Comparison of ENCODE assay signal across 2 cellular contexts in the genomic region with DNA sequence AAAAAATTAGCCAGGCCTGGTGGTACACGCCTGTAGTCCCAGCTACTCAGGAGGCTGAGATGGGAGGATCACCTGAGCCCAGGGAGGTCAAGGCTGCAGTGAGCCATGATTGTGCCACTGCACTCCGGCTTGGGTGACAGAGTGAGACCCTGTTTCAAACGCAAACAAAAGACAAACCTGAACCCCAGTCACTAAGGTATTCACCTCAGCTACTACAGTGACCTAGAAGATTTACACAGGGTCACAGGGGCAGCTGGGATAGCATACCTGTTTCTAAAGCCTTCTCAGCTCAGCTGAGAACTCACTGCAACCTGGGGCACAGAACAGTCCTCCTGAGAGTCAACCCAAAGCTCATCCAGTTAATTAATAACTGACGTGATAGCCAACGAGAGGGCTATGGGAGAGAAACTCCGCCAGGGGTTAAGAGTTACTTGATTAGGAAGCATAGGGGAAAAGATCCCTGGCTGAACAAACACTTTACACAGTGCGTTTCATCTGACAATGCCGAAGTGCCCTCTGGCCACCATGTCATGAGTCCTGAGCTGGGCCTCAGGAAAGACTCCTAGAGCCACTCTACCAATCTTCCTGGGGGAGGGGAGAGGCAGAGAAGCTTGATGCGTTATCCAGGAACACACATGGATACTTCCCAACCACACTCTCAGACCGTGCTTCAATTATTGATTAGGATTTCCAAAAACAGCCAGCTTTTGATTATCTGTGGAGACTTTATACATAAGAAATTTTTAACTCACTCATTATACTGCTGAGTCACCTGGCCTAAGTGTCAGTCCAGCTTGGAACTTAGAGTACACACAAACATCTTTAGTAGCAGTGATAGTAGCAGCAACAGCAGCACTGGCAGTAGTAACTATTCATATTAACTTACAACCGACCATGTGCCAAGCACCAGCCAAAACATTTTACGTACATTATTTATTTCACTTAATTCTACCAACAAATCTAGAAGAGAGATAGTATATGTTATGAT.
TF ChIP-seq lines count a peak whose summit lies in the region.

No MANE protein-coding gene starts in this region.

TF ChIP-seq in IMR-90, 13 proteins besides CTCF, POLR2A, EP300 and RAD21:
- TF ChIP-seq NFE2L2 (IDR thresholded peaks at IDR 0.05; ENCODE audit: low read depth, low read length) (peak; percentile 76), RFX5 (IDR thresholded peaks at IDR 0.05; ENCODE audit: low read depth, low read length) (no peak)

TF ChIP-seq in endothelial cell of umbilical vein, 7 proteins besides CTCF, POLR2A, EP300 and RAD21:
- TF ChIP-seq FOS (IDR thresholded peaks at IDR 0.05; ENCODE audit: borderline replicate concordance, insufficient read depth, low read length) (peak; percentile 6), POLR2AphosphoS5 (IDR thresholded peaks at IDR 0.05; ENCODE audit: insufficient read depth, low read depth, low read length) (no peak)
TF ChIP-seq in endothelial cell of umbilical vein: peak in this region for 1.
